In the genomic region with DNA sequence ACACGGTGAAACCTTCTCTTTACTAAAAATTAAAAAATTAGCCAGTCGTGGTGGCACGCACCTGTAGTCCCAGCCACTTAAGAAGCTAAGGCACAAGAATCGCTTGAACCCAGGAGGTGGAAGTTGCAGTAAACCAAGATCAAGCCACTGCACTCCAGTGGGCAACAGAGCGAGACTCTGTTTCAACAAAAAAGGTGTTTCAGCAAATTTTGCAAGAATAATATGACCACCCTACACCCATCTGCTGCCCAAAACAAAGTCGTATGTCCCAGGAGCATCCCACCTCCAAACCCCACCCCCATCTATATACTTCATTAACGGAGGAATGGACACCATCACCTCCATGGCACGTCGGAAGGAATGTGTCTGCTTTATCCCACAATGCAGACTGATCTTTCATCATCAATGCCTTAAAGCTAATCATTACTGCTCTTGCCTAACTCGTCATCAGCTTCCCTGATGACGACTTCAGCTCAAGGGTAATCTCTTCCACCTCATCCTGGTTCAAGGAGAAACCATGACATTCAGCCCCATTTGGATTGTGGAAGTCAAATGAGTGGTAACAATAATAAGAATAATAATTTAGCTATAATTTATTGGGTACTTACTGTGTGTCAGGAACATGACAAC, we compare ENCODE assay signal across 30 cellular contexts. TPM values are rescaled to one million over a fixed set of nuclear protein-coding genes. Genes with fewer than 3 reads are reported as not detected.
"Had no signal": no experiment of that assay in that cellular context is flagged by ENCODE, and none has a peak within 500 bp of the region (broad histone marks: within the 10 kb centered on the region; RNA-seq: fewer than 3 reads in every experiment).

No MANE protein-coding gene starts in this region.

- DNase-seq: stimulated activated CD4-positive, alpha-beta T cell treated with anti-CD3 and anti-CD28 coated beads, Interleukin-2, amount 100 ng/mL, for 24 hours; stimulated activated CD4-positive, alpha-beta T cell treated with anti-CD3 and anti-CD28 coated beads, Interleukin-2, amount 100 ng/mL, for 48 hours; stimulated activated CD4-positive, alpha-beta T cell treated with anti-CD3 and anti-CD28 coated beads, Interleukin-4, amount 100 ng/mL, for 1 hour; stimulated activated CD4-positive, alpha-beta T cell treated with anti-CD3 and anti-CD28 coated beads, Interleukin-4, amount 100 ng/mL, for 24 hours; stimulated activated CD8-positive, alpha-beta memory T cell treated with anti-CD3 and anti-CD28 coated beads, Interleukin-4, amount 100 ng/mL, for 48 hours; stimulated activated naive B cell treated with anti-CD40 and anti-IgM and Interleukin-4, amounts not matched to agents 10 μg/mL and 1 μg/mL and 100 μg/mL, for 72 hours; stimulated activated naive CD4-positive, alpha-beta T cell; stimulated activated naive CD4-positive, alpha-beta T cell treated with Interleukin-2 at 50 U/mL for 16 hours; stimulated activated naive CD8-positive, alpha-beta T cell treated with anti-CD3 and anti-CD28 coated beads, Interleukin-15, amount 100 ng/mL, for 72 hours; stimulated activated naive CD8-positive, alpha-beta T cell treated with anti-CD3 and anti-CD28 coated beads, Interleukin-15, Interleukin-2, amounts not matched to agents 100 U/mL and 50 U/mL, for 24 hours; stomach; substantia nigra; testis; thyroid gland; tibial artery; transverse colon; upper lobe of left lung; upper lobe of right lung; uterus had no signal

- H3K4me1 ChIP-seq: stomach, suprapubic skin, tibial artery, upper lobe of left lung, upper lobe of right lung, uterus, vagina had no signal

- H3K27me3 ChIP-seq: stomach, suprapubic skin, testis, thyroid gland, tibial artery, tibial nerve, transverse colon, upper lobe of left lung, upper lobe of right lung, uterus, vagina had no signal

- ATAC-seq: stimulated activated effector memory CD8-positive, alpha-beta T cell treated with anti-CD3 and anti-CD28 coated beads, Interleukin-12 subunit alpha, Interleukin-12 subunit beta, amount 100 ng/mL, for 72 hours; stimulated activated memory B cell treated with anti-CD40 and anti-IgM and Interleukin-4, amounts not matched to agents 10 μg/mL and 1 μg/mL and 100 μg/mL, for 72 hours; stimulated activated naive B cell treated with anti-CD40 and anti-IgM and Interleukin-4, amounts not matched to agents 10 μg/mL and 1 μg/mL and 100 μg/mL, for 72 hours; stimulated activated naive CD8-positive, alpha-beta T cell treated with anti-CD3 and anti-CD28 coated beads, Interleukin-15, amount 100 ng/mL, for 72 hours; stimulated activated naive CD8-positive, alpha-beta T cell treated with anti-CD3 and anti-CD28 coated beads, Interleukin-15, Interleukin-2, amounts not matched to agents 100 U/mL and 50 U/mL, for 24 hours; upper lobe of right lung had no signal

- FAIRE-seq: urothelium cell line had no signal

- H3K4me3 ChIP-seq: stomach, suprapubic skin, testis, thoracic aorta, thyroid gland, tibial artery, tibial nerve, transverse colon, upper lobe of left lung, upper lobe of right lung, uterus, vagina had no signal

- H3K9me3 ChIP-seq: stomach, suprapubic skin, testis, thoracic aorta, thyroid gland, tibial artery, tibial nerve, transverse colon, upper lobe of left lung, upper lobe of right lung, uterus, vagina had no signal

- H3K27ac ChIP-seq: stomach, suprapubic skin, testis, thoracic aorta, thyroid gland, tibial artery, tibial nerve, transverse colon, upper lobe of left lung, upper lobe of right lung, uterus, vagina had no signal

- H3K36me3 ChIP-seq: stomach, thoracic aorta, thyroid gland, tibial artery, tibial nerve, transverse colon, upper lobe of left lung, upper lobe of right lung, uterus, vagina had no signal

RNA-seq across cellular contexts. Expression of a gene that starts 34.1 kb away (rescaled TPM):
- total RNA-seq: subcutaneous adipose tissue, suprapubic skin, temporal lobe, testis, thoracic aorta, thyroid gland, tibial nerve, transverse colon, ureter, uterus, vagina had no signal
- polyA plus RNA-seq: urinary bladder had no signal
